ENCODE assay signal across 1 cellular context in the genomic region with DNA sequence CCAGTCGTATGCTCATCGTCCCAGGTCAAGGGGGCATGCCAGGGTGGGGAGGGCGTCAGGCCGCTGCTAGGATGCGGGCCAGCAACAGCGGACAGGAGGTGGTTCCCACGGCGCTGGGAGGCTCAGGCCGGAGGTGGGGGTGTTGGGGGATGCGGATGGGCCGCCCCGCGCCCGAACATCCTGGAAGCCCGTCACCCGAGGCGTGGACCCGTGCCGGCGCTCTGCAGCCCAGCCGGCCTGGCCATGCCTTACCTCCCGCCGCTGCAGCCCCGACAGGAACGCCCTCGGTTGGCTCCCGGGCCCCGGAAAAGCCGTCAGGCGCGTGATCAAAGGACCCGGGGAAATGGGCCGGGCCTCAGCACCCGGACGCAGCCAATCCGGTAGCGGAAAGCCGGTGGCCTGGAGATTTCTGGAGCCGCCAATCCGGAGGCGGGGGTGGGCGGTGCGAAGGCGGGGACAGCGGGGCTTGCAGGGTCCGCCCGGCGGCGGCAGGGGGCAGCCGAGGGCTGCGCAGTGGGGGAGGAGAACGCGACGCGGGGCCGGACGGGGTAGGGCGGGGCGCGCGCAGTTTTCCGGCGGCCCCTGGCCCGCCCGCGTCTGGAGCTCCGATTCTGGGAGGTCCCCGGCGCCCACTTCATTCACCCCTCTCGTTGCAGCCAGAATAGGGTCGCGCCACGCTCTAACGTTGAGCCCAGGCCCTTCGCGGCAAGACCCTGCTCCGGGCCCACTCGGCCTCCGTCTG.
TF ChIP-seq lines count a peak whose summit lies in the region.

A gene (minus strand): TSS at position 280 of the 742 bp plus-strand sequence. CDS start 1,215 bp downstream, outside the sequence.

TF ChIP-seq in K562, 482 proteins besides CTCF, POLR2A, EP300 and RAD21 (continued from another document and continues in another):
- TF ChIP-seq CREB1 (IDR thresholded peaks at IDR 0.05) (no peak), CREB1 (CRISPR knock-in tag; IDR thresholded peaks at IDR 0.05) (peak; percentile 74), ZNF551 (CRISPR knock-in tag; IDR thresholded peaks at IDR 0.05) (no peak), ARID1B (IDR thresholded peaks at IDR 0.05) (peak; percentile 32), MTF1 (CRISPR knock-in tag; IDR thresholded peaks at IDR 0.05; ENCODE audit: borderline replicate concordance) (no peak), ZNF143 (CRISPR knock-in tag; IDR thresholded peaks at IDR 0.05) (no peak), SETDB1 (IDR thresholded peaks at IDR 0.05; ENCODE audit: low read length) (no peak), KLF16 (IDR thresholded peaks at IDR 0.05) (0 out of 2 replicates have a peak, but pooled peaks have one; percentile 48), HLTF (IDR thresholded peaks at IDR 0.05) (peak; percentile 93), SUPT5H (IDR thresholded peaks at IDR 0.05) (peak; percentile 88), NONO (IDR thresholded peaks at IDR 0.05; ENCODE audit: low read depth in 2 of 2, low read length in 1 of 2) (peak in 1 of 2 experiments; percentile 54; a peak in 2 of 4 replicates), ZEB2 (IDR thresholded peaks at IDR 0.05) (no peak), BCOR (IDR thresholded peaks at IDR 0.05) (peak; percentile 41; the same call in 1 of the 2 replicates), LEF1 (IDR thresholded peaks at IDR 0.05) (peak; percentile 92), GTF2A2 (tag; IDR thresholded peaks at IDR 0.05) (no peak), ZNF445 (CRISPR knock-in tag; IDR thresholded peaks at IDR 0.05; ENCODE audit: low read depth) (no peak), FUS (optimal IDR thresholded peaks at IDR 0.05; ENCODE audit: low read depth, low read length) (peak; percentile 95), NBN (IDR thresholded peaks at IDR 0.05; ENCODE audit: low read depth) (peak; percentile 23; the same call in 1 of the 2 replicates), ZNF589 (CRISPR knock-in tag; IDR thresholded peaks at IDR 0.05; ENCODE audit: low read depth) (no peak), RAD51 (IDR thresholded peaks at IDR 0.05; ENCODE audit: borderline replicate concordance, low read depth) (peak; percentile 71), TRIM28 (IDR thresholded peaks at IDR 0.05) (0 out of 2 replicates have a peak, but pooled peaks have one; percentile 15), KDM4B (IDR thresholded peaks at IDR 0.05; ENCODE audit: borderline replicate concordance in 2 of 2, low read depth in 1 of 2) (0 out of 4 replicates have a peak, but pooled peaks of 1 of the 2 experiments have one; percentile 43), ZBTB1 (CRISPR knock-in tag; IDR thresholded peaks at IDR 0.05; ENCODE audit: borderline replicate concordance, low read depth) (no peak), SIN3A (IDR thresholded peaks at IDR 0.05; ENCODE audit: borderline replicate concordance in 2 of 2, control insufficient read depth in 1 of 2, low read depth in 2 of 2, low read length in 2 of 2) (no peak; a peak in 1 of 4 replicates), GATA2 (CRISPR knock-in tag; IDR thresholded peaks at IDR 0.05) (no peak), TGIF2 (CRISPR knock-in tag; IDR thresholded peaks at IDR 0.05) (0 out of 2 replicates have a peak, but pooled peaks have one; percentile 18), ZNF830 (CRISPR knock-in tag; IDR thresholded peaks at IDR 0.05) (0 out of 2 replicates have a peak, but pooled peaks have one; percentile 89)
- TF ChIP-seq, protein P1, sequence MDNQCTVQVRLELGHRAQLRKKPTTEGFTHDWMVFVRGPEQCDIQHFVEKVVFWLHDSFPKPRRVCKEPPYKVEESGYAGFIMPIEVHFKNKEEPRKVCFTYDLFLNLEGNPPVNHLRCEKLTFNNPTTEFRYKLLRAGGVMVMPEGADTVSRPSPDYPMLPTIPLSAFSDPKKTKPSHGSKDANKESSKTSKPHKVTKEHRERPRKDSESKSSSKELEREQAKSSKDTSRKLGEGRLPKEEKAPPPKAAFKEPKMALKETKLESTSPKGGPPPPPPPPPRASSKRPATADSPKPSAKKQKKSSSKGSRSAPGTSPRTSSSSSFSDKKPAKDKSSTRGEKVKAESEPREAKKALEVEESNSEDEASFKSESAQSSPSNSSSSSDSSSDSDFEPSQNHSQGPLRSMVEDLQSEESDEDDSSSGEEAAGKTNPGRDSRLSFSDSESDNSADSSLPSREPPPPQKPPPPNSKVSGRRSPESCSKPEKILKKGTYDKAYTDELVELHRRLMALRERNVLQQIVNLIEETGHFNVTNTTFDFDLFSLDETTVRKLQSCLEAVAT (IDR thresholded peaks at IDR 0.05): peak; percentile 46 to 69; a peak in 2 of 4 replicates
- TF ChIP-seq, protein P2, sequence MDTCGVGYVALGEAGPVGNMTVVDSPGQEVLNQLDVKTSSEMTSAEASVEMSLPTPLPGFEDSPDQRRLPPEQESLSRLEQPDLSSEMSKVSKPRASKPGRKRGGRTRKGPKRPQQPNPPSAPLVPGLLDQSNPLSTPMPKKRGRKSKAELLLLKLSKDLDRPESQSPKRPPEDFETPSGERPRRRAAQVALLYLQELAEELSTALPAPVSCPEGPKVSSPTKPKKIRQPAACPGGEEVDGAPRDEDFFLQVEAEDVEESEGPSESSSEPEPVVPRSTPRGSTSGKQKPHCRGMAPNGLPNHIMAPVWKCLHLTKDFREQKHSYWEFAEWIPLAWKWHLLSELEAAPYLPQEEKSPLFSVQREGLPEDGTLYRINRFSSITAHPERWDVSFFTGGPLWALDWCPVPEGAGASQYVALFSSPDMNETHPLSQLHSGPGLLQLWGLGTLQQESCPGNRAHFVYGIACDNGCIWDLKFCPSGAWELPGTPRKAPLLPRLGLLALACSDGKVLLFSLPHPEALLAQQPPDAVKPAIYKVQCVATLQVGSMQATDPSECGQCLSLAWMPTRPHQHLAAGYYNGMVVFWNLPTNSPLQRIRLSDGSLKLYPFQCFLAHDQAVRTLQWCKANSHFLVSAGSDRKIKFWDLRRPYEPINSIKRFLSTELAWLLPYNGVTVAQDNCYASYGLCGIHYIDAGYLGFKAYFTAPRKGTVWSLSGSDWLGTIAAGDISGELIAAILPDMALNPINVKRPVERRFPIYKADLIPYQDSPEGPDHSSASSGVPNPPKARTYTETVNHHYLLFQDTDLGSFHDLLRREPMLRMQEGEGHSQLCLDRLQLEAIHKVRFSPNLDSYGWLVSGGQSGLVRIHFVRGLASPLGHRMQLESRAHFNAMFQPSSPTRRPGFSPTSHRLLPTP (IDR thresholded peaks at IDR 0.05; ENCODE audit: borderline replicate concordance, extremely low read depth, insufficient read length): no peak
- TF ChIP-seq, protein P3, sequence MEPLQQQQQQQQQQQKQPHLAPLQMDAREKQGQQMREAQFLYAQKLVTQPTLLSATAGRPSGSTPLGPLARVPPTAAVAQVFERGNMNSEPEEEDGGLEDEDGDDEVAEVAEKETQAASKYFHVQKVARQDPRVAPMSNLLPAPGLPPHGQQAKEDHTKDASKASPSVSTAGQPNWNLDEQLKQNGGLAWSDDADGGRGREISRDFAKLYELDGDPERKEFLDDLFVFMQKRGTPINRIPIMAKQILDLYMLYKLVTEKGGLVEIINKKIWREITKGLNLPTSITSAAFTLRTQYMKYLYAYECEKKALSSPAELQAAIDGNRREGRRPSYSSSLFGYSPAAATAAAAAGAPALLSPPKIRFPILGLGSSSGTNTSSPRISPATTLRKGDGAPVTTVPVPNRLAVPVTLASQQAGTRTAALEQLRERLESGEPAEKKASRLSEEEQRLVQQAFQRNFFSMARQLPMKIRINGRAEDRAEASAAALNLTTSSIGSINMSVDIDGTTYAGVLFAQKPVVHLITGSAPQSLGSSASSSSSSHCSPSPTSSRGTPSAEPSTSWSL (CRISPR knock-in tag; IDR thresholded peaks at IDR 0.05; ENCODE audit: borderline replicate concordance): no peak
- TF ChIP-seq, protein P4, sequence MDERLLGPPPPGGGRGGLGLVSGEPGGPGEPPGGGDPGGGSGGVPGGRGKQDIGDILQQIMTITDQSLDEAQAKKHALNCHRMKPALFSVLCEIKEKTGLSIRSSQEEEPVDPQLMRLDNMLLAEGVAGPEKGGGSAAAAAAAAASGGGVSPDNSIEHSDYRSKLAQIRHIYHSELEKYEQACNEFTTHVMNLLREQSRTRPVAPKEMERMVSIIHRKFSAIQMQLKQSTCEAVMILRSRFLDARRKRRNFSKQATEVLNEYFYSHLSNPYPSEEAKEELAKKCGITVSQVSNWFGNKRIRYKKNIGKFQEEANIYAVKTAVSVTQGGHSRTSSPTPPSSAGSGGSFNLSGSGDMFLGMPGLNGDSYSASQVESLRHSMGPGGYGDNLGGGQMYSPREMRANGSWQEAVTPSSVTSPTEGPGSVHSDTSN (CRISPR knock-in tag; IDR thresholded peaks at IDR 0.05; ENCODE audit: low read depth): no peak
- TF ChIP-seq, protein P4 (tag; conservative IDR thresholded peaks at IDR 0.05; ENCODE audit: low read depth): no peak
- TF ChIP-seq, protein P5, sequence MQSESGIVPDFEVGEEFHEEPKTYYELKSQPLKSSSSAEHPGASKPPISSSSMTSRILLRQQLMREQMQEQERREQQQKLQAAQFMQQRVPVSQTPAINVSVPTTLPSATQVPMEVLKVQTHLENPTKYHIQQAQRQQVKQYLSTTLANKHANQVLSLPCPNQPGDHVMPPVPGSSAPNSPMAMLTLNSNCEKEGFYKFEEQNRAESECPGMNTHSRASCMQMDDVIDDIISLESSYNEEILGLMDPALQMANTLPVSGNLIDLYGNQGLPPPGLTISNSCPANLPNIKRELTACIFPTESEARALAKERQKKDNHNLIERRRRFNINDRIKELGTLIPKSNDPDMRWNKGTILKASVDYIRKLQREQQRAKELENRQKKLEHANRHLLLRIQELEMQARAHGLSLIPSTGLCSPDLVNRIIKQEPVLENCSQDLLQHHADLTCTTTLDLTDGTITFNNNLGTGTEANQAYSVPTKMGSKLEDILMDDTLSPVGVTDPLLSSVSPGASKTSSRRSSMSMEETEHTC (IDR thresholded peaks at IDR 0.05): peak; percentile 92
- TF ChIP-seq, protein P6, sequence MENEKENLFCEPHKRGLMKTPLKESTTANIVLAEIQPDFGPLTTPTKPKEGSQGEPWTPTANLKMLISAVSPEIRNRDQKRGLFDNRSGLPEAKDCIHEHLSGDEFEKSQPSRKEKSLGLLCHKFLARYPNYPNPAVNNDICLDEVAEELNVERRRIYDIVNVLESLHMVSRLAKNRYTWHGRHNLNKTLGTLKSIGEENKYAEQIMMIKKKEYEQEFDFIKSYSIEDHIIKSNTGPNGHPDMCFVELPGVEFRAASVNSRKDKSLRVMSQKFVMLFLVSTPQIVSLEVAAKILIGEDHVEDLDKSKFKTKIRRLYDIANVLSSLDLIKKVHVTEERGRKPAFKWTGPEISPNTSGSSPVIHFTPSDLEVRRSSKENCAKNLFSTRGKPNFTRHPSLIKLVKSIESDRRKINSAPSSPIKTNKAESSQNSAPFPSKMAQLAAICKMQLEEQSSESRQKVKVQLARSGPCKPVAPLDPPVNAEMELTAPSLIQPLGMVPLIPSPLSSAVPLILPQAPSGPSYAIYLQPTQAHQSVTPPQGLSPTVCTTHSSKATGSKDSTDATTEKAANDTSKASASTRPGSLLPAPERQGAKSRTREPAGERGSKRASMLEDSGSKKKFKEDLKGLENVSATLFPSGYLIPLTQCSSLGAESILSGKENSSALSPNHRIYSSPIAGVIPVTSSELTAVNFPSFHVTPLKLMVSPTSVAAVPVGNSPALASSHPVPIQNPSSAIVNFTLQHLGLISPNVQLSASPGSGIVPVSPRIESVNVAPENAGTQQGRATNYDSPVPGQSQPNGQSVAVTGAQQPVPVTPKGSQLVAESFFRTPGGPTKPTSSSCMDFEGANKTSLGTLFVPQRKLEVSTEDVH (IDR thresholded peaks at IDR 0.05; ENCODE audit: low read depth, partially characterized antibody): peak; percentile 24
- TF ChIP-seq, protein P7, sequence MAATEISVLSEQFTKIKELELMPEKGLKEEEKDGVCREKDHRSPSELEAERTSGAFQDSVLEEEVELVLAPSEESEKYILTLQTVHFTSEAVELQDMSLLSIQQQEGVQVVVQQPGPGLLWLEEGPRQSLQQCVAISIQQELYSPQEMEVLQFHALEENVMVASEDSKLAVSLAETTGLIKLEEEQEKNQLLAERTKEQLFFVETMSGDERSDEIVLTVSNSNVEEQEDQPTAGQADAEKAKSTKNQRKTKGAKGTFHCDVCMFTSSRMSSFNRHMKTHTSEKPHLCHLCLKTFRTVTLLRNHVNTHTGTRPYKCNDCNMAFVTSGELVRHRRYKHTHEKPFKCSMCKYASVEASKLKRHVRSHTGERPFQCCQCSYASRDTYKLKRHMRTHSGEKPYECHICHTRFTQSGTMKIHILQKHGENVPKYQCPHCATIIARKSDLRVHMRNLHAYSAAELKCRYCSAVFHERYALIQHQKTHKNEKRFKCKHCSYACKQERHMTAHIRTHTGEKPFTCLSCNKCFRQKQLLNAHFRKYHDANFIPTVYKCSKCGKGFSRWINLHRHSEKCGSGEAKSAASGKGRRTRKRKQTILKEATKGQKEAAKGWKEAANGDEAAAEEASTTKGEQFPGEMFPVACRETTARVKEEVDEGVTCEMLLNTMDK (IDR thresholded peaks at IDR 0.05; ENCODE audit: borderline replicate concordance, insufficient read depth, low read depth, low read length, poor library complexity, severe bottlenecking): peak; percentile 76
- TF ChIP-seq, protein P8, sequence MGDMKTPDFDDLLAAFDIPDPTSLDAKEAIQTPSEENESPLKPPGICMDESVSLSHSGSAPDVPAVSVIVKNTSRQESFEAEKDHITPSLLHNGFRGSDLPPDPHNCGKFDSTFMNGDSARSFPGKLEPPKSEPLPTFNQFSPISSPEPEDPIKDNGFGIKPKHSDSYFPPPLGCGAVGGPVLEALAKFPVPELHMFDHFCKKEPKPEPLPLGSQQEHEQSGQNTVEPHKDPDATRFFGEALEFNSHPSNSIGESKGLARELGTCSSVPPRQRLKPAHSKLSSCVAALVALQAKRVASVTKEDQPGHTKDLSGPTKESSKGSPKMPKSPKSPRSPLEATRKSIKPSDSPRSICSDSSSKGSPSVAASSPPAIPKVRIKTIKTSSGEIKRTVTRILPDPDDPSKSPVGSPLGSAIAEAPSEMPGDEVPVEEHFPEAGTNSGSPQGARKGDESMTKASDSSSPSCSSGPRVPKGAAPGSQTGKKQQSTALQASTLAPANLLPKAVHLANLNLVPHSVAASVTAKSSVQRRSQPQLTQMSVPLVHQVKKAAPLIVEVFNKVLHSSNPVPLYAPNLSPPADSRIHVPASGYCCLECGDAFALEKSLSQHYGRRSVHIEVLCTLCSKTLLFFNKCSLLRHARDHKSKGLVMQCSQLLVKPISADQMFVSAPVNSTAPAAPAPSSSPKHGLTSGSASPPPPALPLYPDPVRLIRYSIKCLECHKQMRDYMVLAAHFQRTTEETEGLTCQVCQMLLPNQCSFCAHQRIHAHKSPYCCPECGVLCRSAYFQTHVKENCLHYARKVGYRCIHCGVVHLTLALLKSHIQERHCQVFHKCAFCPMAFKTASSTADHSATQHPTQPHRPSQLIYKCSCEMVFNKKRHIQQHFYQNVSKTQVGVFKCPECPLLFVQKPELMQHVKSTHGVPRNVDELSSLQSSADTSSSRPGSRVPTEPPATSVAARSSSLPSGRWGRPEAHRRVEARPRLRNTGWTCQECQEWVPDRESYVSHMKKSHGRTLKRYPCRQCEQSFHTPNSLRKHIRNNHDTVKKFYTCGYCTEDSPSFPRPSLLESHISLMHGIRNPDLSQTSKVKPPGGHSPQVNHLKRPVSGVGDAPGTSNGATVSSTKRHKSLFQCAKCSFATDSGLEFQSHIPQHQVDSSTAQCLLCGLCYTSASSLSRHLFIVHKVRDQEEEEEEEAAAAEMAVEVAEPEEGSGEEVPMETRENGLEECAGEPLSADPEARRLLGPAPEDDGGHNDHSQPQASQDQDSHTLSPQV (IDR thresholded peaks at IDR 0.05): peak; percentile 84
